In the genomic region with DNA sequence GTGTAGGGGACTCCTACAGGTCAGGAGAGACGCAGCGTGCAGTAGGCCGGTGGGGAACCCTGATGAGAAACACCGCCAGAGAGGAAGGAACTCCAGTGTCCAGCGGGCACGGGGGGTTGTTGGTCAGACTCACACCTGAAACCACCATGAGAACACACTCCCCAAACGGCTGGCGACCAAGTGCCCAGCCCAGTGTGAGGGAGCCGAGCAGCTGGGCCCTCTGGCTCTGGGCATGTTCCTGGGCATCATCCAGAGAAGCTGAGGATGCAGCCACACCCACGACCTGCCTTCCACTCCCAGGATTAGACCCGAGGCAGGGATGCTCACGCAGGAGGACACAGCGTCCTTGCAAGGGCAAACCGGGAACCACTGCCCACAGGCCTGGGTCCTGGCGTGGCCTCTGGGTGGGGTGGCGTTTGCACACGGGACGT, we compare ENCODE assay signal across 25 cellular contexts.
DNase-seq lines count a peak whose midpoint lies in the region; ATAC-seq, FAIRE-seq and TF ChIP-seq lines count a peak whose summit lies in the region.
"Had no signal": no experiment of that assay in that cellular context is flagged by ENCODE, and none has a peak within 500 bp of the region (broad histone marks: within the 10 kb centered on the region; RNA-seq: fewer than 3 reads in every experiment).

No MANE protein-coding gene starts in this region.

- H4K8ac ChIP-seq in IMR-90 (ENCODE audit: low read depth in 2 of 2, low read length in 2 of 2): no peak overlapping the region

- CTCF ChIA-PET in Caco-2 (lab: Charles Lee) (no interaction called here), IMR-90 (lab: Yijun Ruan, JAX) (no interaction called here)

- FAIRE-seq in kidney (lab: Jason Lieb, UNC) (no peak), D721Med (lab: Jason Lieb, UNC) (no peak)
- FAIRE-seq: endothelial cell of umbilical vein, GM12892, islet of Langerhans had no signal

- DNase-seq in Caco-2 (peak in 1 of 2 experiments; percentile 31), IMR-90 (no peak), kidney (peak; percentile 73), posterior vena cava (ENCODE audit: low spot score) (peak; percentile 73), NCI-H2227 (lab: John Stamatoyannopoulos, UW; ENCODE audit: unreplicated experiment) (no peak), NCI-H2107 (lab: John Stamatoyannopoulos, UW) (no peak), D721Med (ENCODE audit: insufficient read length, low spot score) (no peak)
- DNase-seq: activated B cell treated with CpG ODN at 0.5 μM for 24 hours; activated CD4-positive, alpha-beta T cell treated with anti-CD3 and anti-CD28 coated beads, Interleukin-2, amount 50 U/mL, for 4 hours; activated gamma-delta T cell treated with Interleukin-2 at 50 U/mL for 16 hours; activated T-cell treated with anti-CD3 and anti-CD28 coated beads for 4 hours; anterior cingulate cortex; NCI-H1105 treated with DMSO at 0.1 percent for 48 hours; NCI-H2029; NCI-H82; stimulated activated CD4-positive, alpha-beta T cell treated with anti-CD3 and anti-CD28 coated beads, Interleukin-4, amount 100 ng/mL, for 24 hours; stimulated activated naive B cell treated with anti-CD40 and anti-IgM and Interleukin-4, amounts not matched to agents 10 μg/mL and 1 μg/mL and 100 μg/mL, for 72 hours; T-helper 9 cell had no signal

- H2BK15ac ChIP-seq in IMR-90 (ENCODE audit: low read depth, low read length): no peak overlapping the region

- H4K5ac ChIP-seq in IMR-90 (ENCODE audit: low read depth, low read length): no peak overlapping the region

- no peak overlapping the region for H3K4me3 Mint-ChIP-seq in Caco-2 (ENCODE audit: unreplicated experiment)
- H3K4me3 Mint-ChIP-seq: activated B cell treated with CpG ODN at 0.5 μM for 24 hours; CD14-positive monocyte; dendritic cell treated with granulocyte-macrophage colony-stimulating factor and Interleukin-4, amounts not matched to agents 40 ng/mL and 50 ng/mL, for 4 days; IgD-negative memory B cell; stimulated activated naive B cell treated with anti-CD40 and anti-IgM and Interleukin-4, amounts not matched to agents 10 μg/mL and 1 μg/mL and 100 μg/mL, for 72 hours had no signal

- intact Hi-C loops in Caco-2 (cut with micrococcal nuclease; ENCODE audit: unreplicated experiment) (no loop called here), IMR-90 (cut with micrococcal nuclease) (no loop called here), kidney (cut with DNase I) (no loop called here), posterior vena cava (cut with DNase I) (no loop called here)

- no peak overlapping the region for H4K91ac ChIP-seq in IMR-90 (ENCODE audit: insufficient read depth, low read depth, low read length)

- no peaks in the 10 kb centered on the region for H3K4me1 Mint-ChIP-seq in Caco-2 (ENCODE audit: low read depth, unreplicated experiment)
- H3K4me1 Mint-ChIP-seq: activated B cell treated with CpG ODN at 0.5 μM for 24 hours, CD14-positive monocyte had no signal

- no peaks in the 10 kb centered on the region for H3K9me1 ChIP-seq in IMR-90 (ENCODE audit: insufficient read depth, low read length)

- no peak overlapping the region for H3K27ac ChIP-seq in IMR-90 (ENCODE audit: insufficient read depth, low read length)
- no peak overlapping the region for H3K27ac ChIP-seq in kidney (ENCODE audit: low read depth in 2 of 2, low read length in 2 of 2)

- TF ChIP-seq CTCF in Caco-2 (IDR thresholded peaks at IDR 0.05; ENCODE audit: insufficient read depth in 1 of 2, low read depth in 1 of 2, low read length in 1 of 2, severe bottlenecking in 1 of 2, unreplicated experiment in 1 of 2): no peak
- TF ChIP-seq CTCF in IMR-90 (conservative IDR thresholded peaks at IDR 0.05; ENCODE audit: low read depth, low read length): no peak
- TF ChIP-seq CTCF in kidney (IDR thresholded peaks at IDR 0.05; ENCODE audit: borderline replicate concordance, extremely low read depth, insufficient read depth): no peak
- TF ChIP-seq CTCF in D721Med (IDR thresholded peaks at IDR 0.05; ENCODE audit: insufficient read depth, missing control alignments): no peak

- H3K23ac ChIP-seq in IMR-90 (ENCODE audit: low read depth, low read length): no peak overlapping the region

- peaks cover 45% of the 10 kb centered on the region for H3K36me3 Mint-ChIP-seq in Caco-2 (ENCODE audit: insufficient read depth, unreplicated experiment)

- BruUV-seq in Caco-2 (replicated peaks; lab: Mats Ljungman, UMichigan): no TSS peak
- BruUV-seq in IMR-90 (replicated peaks; lab: Mats Ljungman, UMichigan): no TSS peak

- no peaks in the 10 kb centered on the region for H4K20me1 ChIP-seq in IMR-90 (ENCODE audit: insufficient read depth, low read length)

- H3K27me3 Mint-ChIP-seq in Caco-2 (ENCODE audit: insufficient read depth, unreplicated experiment): no peaks in the 10 kb centered on the region
- H3K27me3 Mint-ChIP-seq: activated B cell treated with CpG ODN at 0.5 μM for 24 hours; dendritic cell treated with granulocyte-macrophage colony-stimulating factor and Interleukin-4, amounts not matched to agents 40 ng/mL and 50 ng/mL, for 4 days; IgD-negative memory B cell; stimulated activated naive B cell treated with anti-CD40 and anti-IgM and Interleukin-4, amounts not matched to agents 10 μg/mL and 1 μg/mL and 100 μg/mL, for 72 hours had no signal

- H3K27ac Mint-ChIP-seq in Caco-2 (ENCODE audit: unreplicated experiment): peak overlapping the region; percentile 32
- H3K27ac Mint-ChIP-seq: activated B cell treated with CpG ODN at 0.5 μM for 24 hours; dendritic cell treated with granulocyte-macrophage colony-stimulating factor and Interleukin-4, amounts not matched to agents 40 ng/mL and 50 ng/mL, for 4 days; stimulated activated naive B cell treated with anti-CD40 and anti-IgM and Interleukin-4, amounts not matched to agents 10 μg/mL and 1 μg/mL and 100 μg/mL, for 72 hours had no signal

- no peak overlapping the region for H3K9ac ChIP-seq in IMR-90 (ENCODE audit: low read depth, low read length)
- H3K9ac ChIP-seq in kidney (ENCODE audit: low read length in 2 of 2): no peak overlapping the region

- no peak overlapping the region for H3K4me2 ChIP-seq in IMR-90 (ENCODE audit: low read depth, low read length)

- H2AK5ac ChIP-seq in IMR-90 (ENCODE audit: low read depth, low read length): no peak overlapping the region

- peak overlapping the region; percentile 21 for H2AFZ ChIP-seq in IMR-90 (replicated peaks; ENCODE audit: low read length, poor library complexity)

- H3K4me3 ChIP-seq in Caco-2 (ENCODE audit: low read depth, low read length): no peak overlapping the region
- no peak overlapping the region for H3K4me3 ChIP-seq in IMR-90 (ENCODE audit: insufficient read depth, low read depth, low read length)
- no peak overlapping the region for H3K4me3 ChIP-seq in kidney (ENCODE audit: low read length in 2 of 2)
- H3K4me3 ChIP-seq: HAP-1 had no signal

- peaks cover 11% of the 10 kb centered on the region for H3K36me3 ChIP-seq in Caco-2 (ENCODE audit: control insufficient read depth, insufficient read depth, low read length)
- peaks cover 31% of the 10 kb centered on the region for H3K36me3 ChIP-seq in IMR-90 (ENCODE audit: control insufficient read depth, insufficient read depth, low read length)
- H3K36me3 ChIP-seq in kidney (ENCODE audit: control insufficient read depth in 1 of 2, insufficient read depth in 2 of 2, low read length in 2 of 2): peaks cover 6 to 11% of the 10 kb centered on the region in 2 donors

- H2AK9ac ChIP-seq in IMR-90 (replicated peaks; ENCODE audit: low read depth, low read length, poor library complexity): no peak overlapping the region

- H3K56ac ChIP-seq in IMR-90 (ENCODE audit: extremely low read depth, insufficient read depth, low read length): no peak overlapping the region

- H3K27me3 ChIP-seq in Caco-2 (replicated peaks; ENCODE audit: control insufficient read depth, insufficient read depth, low read length): no peaks in the 10 kb centered on the region
- no peaks in the 10 kb centered on the region for H3K27me3 ChIP-seq in IMR-90 (ENCODE audit: control insufficient read depth, insufficient read depth, low read length)

- H2BK20ac ChIP-seq in IMR-90 (ENCODE audit: low read depth, low read length): no peak overlapping the region

- peaks cover 20% of the 10 kb centered on the region for H3K9me3 ChIP-seq in Caco-2
- peaks cover 66% of the 10 kb centered on the region for H3K9me3 ChIP-seq in IMR-90 (ENCODE audit: control insufficient read depth, insufficient read depth, low read length)
- peaks cover 9 to 25% of the 10 kb centered on the region in 2 donors for H3K9me3 ChIP-seq in kidney (ENCODE audit: control insufficient read depth in 1 of 2, low read length in 2 of 2)

- 94% methylated on average over 7 of the region's 18 CpGs; no CpG with 5 or more reads in 1 of the 2 experiments for WGBS in IMR-90 (ENCODE audit: extremely low coverage in 2 of 2, insufficient read length in 1 of 2), 2 experiments

- H3K18ac ChIP-seq in IMR-90 (ENCODE audit: low read depth, low read length): no peak overlapping the region

- H2BK5ac ChIP-seq in IMR-90 (ENCODE audit: low read depth, low read length, poor library complexity, severe bottlenecking): no peak overlapping the region

- H3K9me3 Mint-ChIP-seq in Caco-2 (ENCODE audit: unreplicated experiment): peaks cover 58% of the 10 kb centered on the region

- TF ChIP-seq POLR2A in IMR-90 (IDR thresholded peaks at IDR 0.05; ENCODE audit: low read depth, low read length): no peak

- H3K4me1 ChIP-seq in Caco-2 (no peaks in the 10 kb centered on the region), IMR-90 (ENCODE audit: control insufficient read depth, insufficient read depth, low read length) (no peaks in the 10 kb centered on the region), kidney (ENCODE audit: control insufficient read depth in 1 of 2, insufficient read depth in 1 of 2, low read depth in 1 of 2, low read length in 2 of 2) (no peaks in the 10 kb centered on the region)
- H3K4me1 ChIP-seq: HAP-1 had no signal

- in situ Hi-C loops in IMR-90 (cut with MboI; ENCODE audit: low sequenced_read_pairs): no loop called here

- H3K4ac ChIP-seq in IMR-90 (ENCODE audit: low read depth, low read length): no peak overlapping the region

- H3K14ac ChIP-seq in IMR-90 (replicated peaks; ENCODE audit: low read depth, low read length): no peak overlapping the region

- POLR2A ChIA-PET in Caco-2 (lab: Charles Lee) (no interaction called here), IMR-90 (lab: Charles Lee; ENCODE audit: unreplicated experiment) (no interaction called here)

- TF ChIP-seq RAD21 in IMR-90 (IDR thresholded peaks at IDR 0.05; ENCODE audit: low read length): no peak

- peaks cover 0 to 11% of the 10 kb centered on the region in 2 experiments; a peak in 2 of 4 replicates for H3K79me1 ChIP-seq in IMR-90 (ENCODE audit: low read depth in 1 of 2, low read length in 2 of 2)

- no peak for ATAC-seq in IMR-90 (ENCODE audit: low read depth)
- ATAC-seq: stimulated activated naive B cell treated with anti-CD40 and anti-IgM and Interleukin-4, amounts not matched to agents 10 μg/mL and 1 μg/mL and 100 μg/mL, for 72 hours had no signal

- dilution Hi-C loops in IMR-90 (cut with HindIII; ENCODE audit: low sequenced_read_pairs, unreplicated experiment): no loop called here

- no peak overlapping the region for H2BK120ac ChIP-seq in IMR-90 (ENCODE audit: low read depth, low read length)

TF ChIP-seq in IMR-90, 13 proteins besides CTCF, POLR2A, EP300 and RAD21:
- no peak for TF ChIP-seq NFE2L2 (IDR thresholded peaks at IDR 0.05; ENCODE audit: low read depth, low read length)

Comparison
In these comparisons a context has a peak if more than half of its experiments do, and no peak if none do; other contexts are left out.
1. DNase-seq: peak in kidney (single experiment) and posterior vena cava (single experiment); none in IMR-90 (single experiment), NCI-H2227 (single experiment), NCI-H2107 (single experiment) and D721Med (single experiment).